ENCODE assay signal across 10 cellular contexts in the genomic region with DNA sequence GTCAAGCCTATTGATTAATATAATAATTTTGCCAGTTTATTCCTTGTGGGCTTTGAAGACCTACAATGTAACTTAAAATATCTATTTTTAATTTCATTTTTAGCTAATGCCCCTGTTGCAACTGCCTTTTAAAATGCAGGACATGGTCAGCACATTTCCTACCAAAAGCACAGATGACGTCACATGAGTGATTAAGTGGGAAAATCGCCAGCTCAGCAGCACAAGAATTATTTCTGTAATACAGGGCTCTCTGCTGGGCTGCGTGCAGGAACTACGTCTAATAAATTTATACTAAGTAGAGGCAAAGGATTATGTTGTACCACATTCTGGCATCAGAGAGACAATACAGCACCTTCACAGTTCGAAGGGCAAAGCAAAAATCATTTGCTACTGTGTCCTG. TPM values are rescaled to one million over a fixed set of nuclear protein-coding genes. Genes with fewer than 3 reads are reported as not detected.
DNase-seq lines count a peak whose midpoint lies in the region; TF ChIP-seq lines count a peak whose summit lies in the region.
"Had no signal": no experiment of that assay in that cellular context is flagged by ENCODE, and none has a peak within 500 bp of the region (broad histone marks: within the 10 kb centered on the region; RNA-seq: fewer than 3 reads in every experiment).

No MANE protein-coding gene starts in this region.

- no peaks in the 10 kb centered on the region for H3K27me3 Mint-ChIP-seq in activated T-cell treated with anti-CD3 and anti-CD28 coated beads, Interleukin-2, amount 50 U/mL, for 24 hours
- H3K27me3 Mint-ChIP-seq in activated CD4-positive, alpha-beta T cell treated with anti-CD3 and anti-CD28 coated beads, Interleukin-2, amount 10 ng/mL, durations not matched to agents 7 days and 5 days: no peaks in the 10 kb centered on the region

- H3K36me3 Mint-ChIP-seq in activated T-cell treated with anti-CD3 and anti-CD28 coated beads, Interleukin-2, amount 50 U/mL, for 24 hours (ENCODE audit: low read depth): peaks cover 42% of the 10 kb centered on the region
- peaks cover 36% of the 10 kb centered on the region for H3K36me3 Mint-ChIP-seq in activated CD4-positive, alpha-beta T cell treated with anti-CD3 and anti-CD28 coated beads, Interleukin-2, amount 10 ng/mL, durations not matched to agents 7 days and 5 days (ENCODE audit: low read depth)

- POLR2A ChIA-PET in AG04450 (lab: Yijun Ruan, JAX): interaction anchor here (0.6 to 1.5 kb wide), 2 partner anchors 8 to 10 kb away, joined by 3 to 4 read pairs; a partner anchor contains a TSS
- POLR2A ChIA-PET in activated CD4-positive, alpha-beta T cell treated with anti-CD3 and anti-CD28 coated beads, Interleukin-2, amount 10 ng/mL, durations not matched to agents 7 days and 5 days (lab: Charles Lee): no interaction called here

- no peaks in the 10 kb centered on the region for H3K27me3 ChIP-seq in AG04450 (ENCODE audit: control insufficient read depth, insufficient read depth, low read length)

- peaks cover 12% of the 10 kb centered on the region for H3K4me1 Mint-ChIP-seq in activated T-cell treated with anti-CD3 and anti-CD28 coated beads, Interleukin-2, amount 50 U/mL, for 24 hours (ENCODE audit: low read depth)
- H3K4me1 Mint-ChIP-seq in activated CD4-positive, alpha-beta T cell treated with anti-CD3 and anti-CD28 coated beads, Interleukin-2, amount 10 ng/mL, durations not matched to agents 7 days and 5 days: peaks cover 41% of the 10 kb centered on the region

- H3K9me3 ChIP-seq in AG04450 (ENCODE audit: control insufficient read depth, insufficient read depth, low read length) (no peaks in the 10 kb centered on the region), SK-N-MC (ENCODE audit: low read depth, low read length) (no peaks in the 10 kb centered on the region)

- TF ChIP-seq CTCF in AG04450 (IDR thresholded peaks at IDR 0.05; ENCODE audit: low read depth, low read length): no peak
- TF ChIP-seq CTCF in foreskin fibroblast (IDR thresholded peaks at IDR 0.05; ENCODE audit: low read depth, low read length): no peak

- CTCF ChIA-PET in AG04450 (lab: Charles Lee): interaction anchor here (0.7 to 3.9 kb wide), 7 partner anchors 14 to 276 kb away, joined by 3 to 15 read pairs (median 6); a partner anchor contains a TSS
- CTCF ChIA-PET in activated CD4-positive, alpha-beta T cell treated with anti-CD3 and anti-CD28 coated beads, Interleukin-2, amount 10 ng/mL, durations not matched to agents 7 days and 5 days (lab: Charles Lee): interaction anchor here (1.2 to 1.6 kb wide), 2 partner anchors 9 to 22 kb away, joined by 3 to 6 read pairs; a partner anchor contains a TSS

- no peak overlapping the region for H3K4me3 Mint-ChIP-seq in activated T-cell treated with anti-CD3 and anti-CD28 coated beads, Interleukin-2, amount 50 U/mL, for 24 hours
- H3K4me3 Mint-ChIP-seq in activated CD4-positive, alpha-beta T cell treated with anti-CD3 and anti-CD28 coated beads, Interleukin-2, amount 10 ng/mL, durations not matched to agents 7 days and 5 days: no peak overlapping the region
- H3K4me3 Mint-ChIP-seq: CD8-positive, alpha-beta T cell had no signal

- H3K4me3 ChIP-seq in AG04450 (ENCODE audit: low read depth, low read length) (peak overlapping the region; percentile 36), SK-N-MC (peak overlapping the region; percentile 55), foreskin fibroblast (ENCODE audit: low read depth in 1 of 2, low read length in 2 of 2) (peak overlapping the region; percentile 10 to 25)

- peak overlapping the region; percentile 72 for H3K9ac ChIP-seq in SK-N-MC (ENCODE audit: insufficient read length)

- no peak overlapping the region for H3K27ac Mint-ChIP-seq in activated T-cell treated with anti-CD3 and anti-CD28 coated beads, Interleukin-2, amount 50 U/mL, for 24 hours
- no peak overlapping the region for H3K27ac Mint-ChIP-seq in activated CD4-positive, alpha-beta T cell treated with anti-CD3 and anti-CD28 coated beads, Interleukin-2, amount 10 ng/mL, durations not matched to agents 7 days and 5 days
- H3K27ac Mint-ChIP-seq: CD8-positive, alpha-beta T cell had no signal

- peaks cover 40% of the 10 kb centered on the region for H3K36me3 ChIP-seq in SK-N-MC (ENCODE audit: insufficient read depth, low read length)

- no peaks in the 10 kb centered on the region for H3K9me3 Mint-ChIP-seq in activated T-cell treated with anti-CD3 and anti-CD28 coated beads, Interleukin-2, amount 50 U/mL, for 24 hours
- no peaks in the 10 kb centered on the region for H3K9me3 Mint-ChIP-seq in activated CD4-positive, alpha-beta T cell treated with anti-CD3 and anti-CD28 coated beads, Interleukin-2, amount 10 ng/mL, durations not matched to agents 7 days and 5 days
- H3K9me3 Mint-ChIP-seq: CD8-positive, alpha-beta T cell had no signal

- DNase-seq in AG04450 (ENCODE audit: low read depth, low spot score) (peak; percentile 67), SK-N-MC (ENCODE audit: low read depth, low spot score) (no peak), foreskin fibroblast (peak; percentile 88 to 95), non-pigmented ciliary epithelial cell (ENCODE audit: low read depth) (peak; percentile 60), NCI-H146 treated with DMSO at 0.1 percent for 48 hours (lab: John Stamatoyannopoulos, UW; ENCODE audit: unreplicated experiment) (no peak)
- DNase-seq in activated CD4-positive, alpha-beta T cell treated with anti-CD3 and anti-CD28 coated beads for 48 hours: no peak
- DNase-seq in activated T-cell treated with anti-CD3 and anti-CD28 coated beads, Interleukin-2, amount 50 U/mL, for 24 hours: no peak
- no peak for DNase-seq in activated CD4-positive, alpha-beta T cell treated with anti-CD3 and anti-CD28 coated beads, Interleukin-2, amount 10 ng/mL, durations not matched to agents 7 days and 5 days
- DNase-seq: CD8-positive, alpha-beta T cell had no signal

- H3K27ac ChIP-seq in AG04450 (ENCODE audit: low read depth, low read length) (peak overlapping the region; percentile 41), SK-N-MC (peak overlapping the region; percentile 83)
- H3K27ac ChIP-seq: VCaP had no signal

RNA-seq across cellular contexts. Expression of a gene that starts 8.2 kb away (rescaled TPM):
- polyA plus RNA-seq in AG04450 (2011; rRNA removed): 25.6 and 26.2 TPM in 2 replicates
- 46.9 and 47.4 TPM in 2 replicates for polyA minus RNA-seq in AG04450 (2011; rRNA and poly(A)+ RNA removed)
- total RNA-seq in activated CD4-positive, alpha-beta T cell treated with anti-CD3 and anti-CD28 coated beads, Interleukin-2, amount 10 ng/mL, durations not matched to agents 7 days and 5 days: 100 to 1,000 TPM; 177 to 183 TPM

RNA-seq across cellular contexts. Expression of a gene that starts 40.3 kb away (rescaled TPM):
- polyA plus RNA-seq in AG04450 (2011; rRNA removed): 9.9 and 10.2 TPM in 2 replicates
- 10.4 and 13.4 TPM in 2 replicates for polyA minus RNA-seq in AG04450 (2011; rRNA and poly(A)+ RNA removed)
- 10 to 100 TPM in 1 of 2 experiments, 1 to 10 TPM in 1; 8.7 to 10.1 TPM for total RNA-seq in activated CD4-positive, alpha-beta T cell treated with anti-CD3 and anti-CD28 coated beads, Interleukin-2, amount 10 ng/mL, durations not matched to agents 7 days and 5 days

RNA-seq across cellular contexts. Expression of a gene that starts 44.3 kb away (rescaled TPM):
- polyA plus RNA-seq in AG04450 (2011; rRNA removed): not detected in 2 replicates
- not detected in 2 replicates for polyA minus RNA-seq in AG04450 (2011; rRNA and poly(A)+ RNA removed)
- total RNA-seq in activated CD4-positive, alpha-beta T cell treated with anti-CD3 and anti-CD28 coated beads, Interleukin-2, amount 10 ng/mL, durations not matched to agents 7 days and 5 days: not detected
- total RNA-seq: CD8-positive, alpha-beta T cell had no signal

RNA-seq across cellular contexts. Expression of a gene that starts 55.4 kb away (rescaled TPM):
- not detected in 2 replicates for polyA plus RNA-seq in AG04450 (2011; rRNA removed)
- not detected in 2 replicates for polyA minus RNA-seq in AG04450 (2011; rRNA and poly(A)+ RNA removed)
- total RNA-seq in activated CD4-positive, alpha-beta T cell treated with anti-CD3 and anti-CD28 coated beads, Interleukin-2, amount 10 ng/mL, durations not matched to agents 7 days and 5 days: not detected
- total RNA-seq: CD8-positive, alpha-beta T cell had no signal

Comparison
In these comparisons a context has a peak if more than half of its experiments do, and no peak if none do; other contexts are left out.
1. DNase-seq: peak in AG04450 (single experiment), foreskin fibroblast (2 of 2) and non-pigmented ciliary epithelial cell (single experiment); none in SK-N-MC (single experiment), activated CD4-positive, alpha-beta T cell treated with anti-CD3 and anti-CD28 coated beads for 48 hours (single experiment), activated T-cell treated with anti-CD3 and anti-CD28 coated beads, Interleukin-2, amount 50 U/mL, for 24 hours (single experiment), NCI-H146 treated with DMSO at 0.1 percent for 48 hours (single experiment) and activated CD4-positive, alpha-beta T cell treated with anti-CD3 and anti-CD28 coated beads, Interleukin-2, amount 10 ng/mL, durations not matched to agents 7 days and 5 days (single experiment).
2. Peak in every context shown above with its lines, with median percentiles within 50 percentile points of each other: H3K4me3 ChIP-seq.